In genomic region chr3:165192610-165193192, GRCh38 we compare ENCODE assay signal across 18 cellular contexts. TPM values are rescaled to one million over a fixed set of nuclear protein-coding genes. Genes with fewer than 3 reads are reported as not detected.
A peak's percentile ranks its signal among the peaks of the same experiment; 100 is the strongest.
DNase-seq lines count a peak whose midpoint lies in the region; ATAC-seq and TF ChIP-seq lines count a peak whose summit lies in the region.
"Had no signal": no experiment of that assay in that cellular context is flagged by ENCODE, and none has a peak within 500 bp of the region (broad histone marks: within the 10 kb centered on the region; RNA-seq: fewer than 3 reads in every experiment).

No MANE protein-coding gene starts in this region.

- POLR2A ChIA-PET in HEK293 (lab: Yijun Ruan, JAX), result interaction anchor here (0.6 kb wide), 1 partner anchor 154 kb away, joined by 3 read pairs; no protein-coding TSS in a partner anchor

- CTCF ChIA-PET in HEK293 (lab: Yijun Ruan, JAX), result interaction anchor here (0.7 kb wide), 1 partner anchor 700 kb away, joined by 3 read pairs; no protein-coding TSS in a partner anchor

- H3K36me3 ChIP-seq in HEK293 (ENCODE audit: control insufficient read depth in 2 of 2, insufficient read depth in 1 of 2, low read length in 2 of 2), result peaks cover 0 to 8% of the 10 kb centered on the region in 2 experiments; a peak in 1 of 3 replicates
- no peaks in the 10 kb centered on the region for H3K36me3 ChIP-seq in iPS-18a (ENCODE audit: control insufficient read depth, low read depth, low read length)
- no peaks in the 10 kb centered on the region for H3K36me3 ChIP-seq in rectal smooth muscle tissue (ENCODE audit: control insufficient read depth, insufficient read depth, low read length)
- no peaks in the 10 kb centered on the region for H3K36me3 ChIP-seq in Peyer's patch

- H3K4me3 Mint-ChIP-seq in brain, result peak overlapping the region; percentile 89 to 96 (median 94)
- H3K4me3 Mint-ChIP-seq: activated CD8-positive, alpha-beta memory T cell treated with anti-CD3 and anti-CD28 coated beads, Interleukin-2, amount 10 ng/mL, durations not matched to agents 7 days and 5 days; central memory CD8-positive, alpha-beta T cell had no signal

- H3K4me1 ChIP-seq in HEK293 (ENCODE audit: control insufficient read depth, insufficient read depth, low read length), result no peaks in the 10 kb centered on the region
- peaks cover 17% of the 10 kb centered on the region for H3K4me1 ChIP-seq in iPS-18a (ENCODE audit: control insufficient read depth, low read depth, low read length)
- H3K4me1 ChIP-seq in rectal smooth muscle tissue (ENCODE audit: control insufficient read depth, insufficient read depth, low read length), result peaks cover 10% of the 10 kb centered on the region
- H3K4me1 ChIP-seq in Peyer's patch, result peaks cover 0 to 35% (median 0%) of the 10 kb centered on the region in 4 donors

- ATAC-seq in GM18907 (IDR thresholded peaks at IDR 0.05; ENCODE audit: unreplicated experiment) (no peak), GM21723 (IDR thresholded peaks at IDR 0.05; ENCODE audit: unreplicated experiment) (no peak)
- ATAC-seq: activated CD8-positive, alpha-beta memory T cell treated with anti-CD3 and anti-CD28 coated beads, Interleukin-2, amount 10 ng/mL, durations not matched to agents 7 days and 5 days had no signal

- H3K4me3 ChIP-seq in HEK293 (ENCODE audit: low read depth, low read length), result peak overlapping the region; percentile 33
- peak overlapping the region; percentile 83 for H3K4me3 ChIP-seq in iPS-18a (ENCODE audit: low read length)
- peak overlapping the region; percentile 47 for H3K4me3 ChIP-seq in rectal smooth muscle tissue (ENCODE audit: low read length)
- H3K4me3 ChIP-seq in Peyer's patch, result peak overlapping the region in 1 of 4 donors; percentile 4

- H3K27ac ChIP-seq in HEK293 (ENCODE audit: extremely low read depth, low read depth, low read length), result no peak overlapping the region
- no peak overlapping the region for H3K27ac ChIP-seq in iPS-18a (ENCODE audit: low read length)
- no peak overlapping the region for H3K27ac ChIP-seq in rectal smooth muscle tissue (ENCODE audit: low read depth, low read length)
- H3K27ac ChIP-seq in Peyer's patch, result no peak overlapping the region
- H3K27ac ChIP-seq: C4-2B had no signal

- no peak for DNase-seq in Peyer's patch
- no peak for DNase-seq in stimulated activated CD4-positive, alpha-beta T cell treated with anti-CD3 and anti-CD28 coated beads, Interleukin-2, amount 100 ng/mL, for 48 hours
- DNase-seq: activated CD8-positive, alpha-beta memory T cell treated with anti-CD3 and anti-CD28 coated beads, Interleukin-2, amount 10 ng/mL, durations not matched to agents 7 days and 5 days; activated naive CD4-positive, alpha-beta T cell; EL; MV-4-11; NCI-H510A treated with DMSO at 0.1 percent for 48 hours; SIG-M5 had no signal

- TF ChIP-seq CTCF in HEK293 (tag by site-specific recombination; IDR thresholded peaks at IDR 0.05) (no peak), brain (conservative IDR thresholded peaks at IDR 0.05) (no peak), Peyer's patch (IDR thresholded peaks at IDR 0.05) (no peak)

- peaks cover 13% of the 10 kb centered on the region for H3K4me1 Mint-ChIP-seq in brain

- H3K27me3 Mint-ChIP-seq in brain, result peaks cover 29% of the 10 kb centered on the region

- H3K9me3 ChIP-seq in HEK293 (ENCODE audit: control insufficient read depth, insufficient read depth, low read depth, low read length), result no peaks in the 10 kb centered on the region
- H3K9me3 ChIP-seq in iPS-18a (ENCODE audit: control insufficient read depth, low read depth, low read length), result no peaks in the 10 kb centered on the region
- no peaks in the 10 kb centered on the region for H3K9me3 ChIP-seq in Peyer's patch

- peak overlapping the region; percentile 85 to 98 (median 96) for H3K27ac Mint-ChIP-seq in brain
- H3K27ac Mint-ChIP-seq: activated CD8-positive, alpha-beta memory T cell treated with anti-CD3 and anti-CD28 coated beads, Interleukin-2, amount 10 ng/mL, durations not matched to agents 7 days and 5 days had no signal

- H3K27me3 ChIP-seq in iPS-18a (ENCODE audit: control insufficient read depth, insufficient read depth, low read length) (peaks cover 46% of the 10 kb centered on the region), rectal smooth muscle tissue (ENCODE audit: control insufficient read depth, insufficient read depth, low read length) (peaks cover 23% of the 10 kb centered on the region), Peyer's patch (peaks cover 0 to 28% of the 10 kb centered on the region in 2 donors)

- TF ChIP-seq POLR2A in Peyer's patch (IDR thresholded peaks at IDR 0.05), result no peak

- H3K9ac ChIP-seq in iPS-18a (ENCODE audit: low read length), result peak overlapping the region; percentile 41
- no peak overlapping the region for H3K9ac ChIP-seq in rectal smooth muscle tissue (ENCODE audit: low read length)

- H3K36me3 Mint-ChIP-seq in brain, result peaks cover 29% of the 10 kb centered on the region

- no peaks in the 10 kb centered on the region for H3K9me3 Mint-ChIP-seq in brain

TF ChIP-seq in HEK293, 187 proteins besides CTCF, POLR2A, EP300 and RAD21:
- TF ChIP-seq ZBTB20 (tag by site-specific recombination; IDR thresholded peaks at IDR 0.05) (peak; percentile 58), ZSCAN16 (tag by site-specific recombination; IDR thresholded peaks at IDR 0.05) (no peak), ZNF202 (tag by site-specific recombination; IDR thresholded peaks at IDR 0.05; ENCODE audit: borderline replicate concordance) (no peak), ZNF544 (tag by site-specific recombination; IDR thresholded peaks at IDR 0.05) (no peak), ZBTB1 (tag by site-specific recombination; IDR thresholded peaks at IDR 0.05) (no peak), YY1 (tag by site-specific recombination; IDR thresholded peaks at IDR 0.05) (no peak), ZNF140 (tag by site-specific recombination; IDR thresholded peaks at IDR 0.05) (no peak), ZNF223 (tag by site-specific recombination; IDR thresholded peaks at IDR 0.05) (no peak)
- TF ChIP-seq, protein P1, sequence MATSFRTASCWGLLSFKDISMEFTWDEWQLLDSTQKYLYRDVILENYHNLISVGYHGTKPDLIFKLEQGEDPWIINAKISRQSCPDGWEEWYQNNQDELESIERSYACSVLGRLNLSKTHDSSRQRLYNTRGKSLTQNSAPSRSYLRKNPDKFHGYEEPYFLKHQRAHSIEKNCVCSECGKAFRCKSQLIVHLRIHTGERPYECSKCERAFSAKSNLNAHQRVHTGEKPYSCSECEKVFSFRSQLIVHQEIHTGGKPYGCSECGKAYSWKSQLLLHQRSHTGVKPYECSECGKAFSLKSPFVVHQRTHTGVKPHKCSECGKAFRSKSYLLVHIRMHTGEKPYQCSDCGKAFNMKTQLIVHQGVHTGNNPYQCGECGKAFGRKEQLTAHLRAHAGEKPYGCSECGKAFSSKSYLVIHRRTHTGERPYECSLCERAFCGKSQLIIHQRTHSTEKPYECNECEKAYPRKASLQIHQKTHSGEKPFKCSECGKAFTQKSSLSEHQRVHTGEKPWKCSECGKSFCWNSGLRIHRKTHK (tag by site-specific recombination; IDR thresholded peaks at IDR 0.05), result no peak

RNA-seq across cellular contexts. Expression of gene SLITRK3, which starts 3.5 kb away (rescaled TPM):
- 1.6 TPM for polyA plus RNA-seq in brain (ENCODE audit: insufficient read depth, low read depth, low replicate concordance)
- under 1 TPM in 2 of 4 donors, not detected in 2; 0.19 to 0.27 TPM for total RNA-seq in Peyer's patch
- total RNA-seq: activated CD8-positive, alpha-beta memory T cell treated with anti-CD3 and anti-CD28 coated beads, Interleukin-2, amount 10 ng/mL, durations not matched to agents 7 days and 5 days; myocyte had no signal
- polyA plus RNA-seq: keratinocyte had no signal
